7 cellular contexts compared by ENCODE assay signal in genomic region chr12:47359310-47359709, GRCh38.
DNase-seq lines count a peak whose midpoint lies in the region; ATAC-seq and TF ChIP-seq lines count a peak whose summit lies in the region.
"Not testable (repeated sequence)": the region's sequence is repeated elsewhere in the genome, so short reads cannot be mapped to it uniquely, and the experiment has no call there.

No MANE protein-coding gene starts in this region.

- POLR2A ChIA-PET in activated B cell treated with CpG ODN at 0.5 μM for 24 hours (lab: Charles Lee), result interaction anchor here (2.0 to 4.0 kb wide), 6 partner anchors 32 to 152 kb away, joined by 7 to 61 read pairs (median 22); no protein-coding TSS in a partner anchor

- intact Hi-C loops in activated B cell treated with CpG ODN at 0.5 μM for 24 hours (cut with micrococcal nuclease), result loop anchor here (5.0 kb wide), 3 partner anchors 453 to 1142 kb away; partner anchors contain the start of gene SLC38A2

- H3K27me3 Mint-ChIP-seq in activated B cell treated with CpG ODN at 0.5 μM for 24 hours; activated T-cell treated with anti-CD3 and anti-CD28 coated beads, Interleukin-2, amount 50 U/mL, for 72 hours (ENCODE audit: low read depth); activated naive CD8-positive, alpha-beta T cell; endothelial cell (ENCODE audit: unreplicated experiment); natural killer cell treated with Interleukin-12 subunit alpha and Interleukin-12 subunit beta and Interleukin-15 and Interleukin-18, amount 100 ng/mL, for 72 hours: not testable (repeated sequence)

- not testable (repeated sequence) for DNase-seq in DND-41; activated B cell treated with CpG ODN at 0.5 μM for 24 hours; activated T-cell treated with anti-CD3 and anti-CD28 coated beads, Interleukin-2, amount 50 U/mL, for 72 hours; endothelial cell (ENCODE audit: low spot score); natural killer cell treated with Interleukin-12 subunit alpha and Interleukin-12 subunit beta and Interleukin-15 and Interleukin-18, amount 100 ng/mL, for 72 hours (ENCODE audit: low spot score)

- peaks cover 12% of the 10 kb centered on the region for H3K9me3 ChIP-seq in BLaER1
- H3K9me3 ChIP-seq in DND-41 (ENCODE audit: insufficient read depth, low read length, severe bottlenecking), result not testable (repeated sequence)

- H3K27ac Mint-ChIP-seq in activated B cell treated with CpG ODN at 0.5 μM for 24 hours (peak overlapping the region; percentile 94), endothelial cell (ENCODE audit: unreplicated experiment) (peak overlapping the region; percentile 100)
- peak overlapping the region; percentile 97 for H3K27ac Mint-ChIP-seq in activated T-cell treated with anti-CD3 and anti-CD28 coated beads, Interleukin-2, amount 50 U/mL, for 72 hours
- peak overlapping the region; percentile 97 for H3K27ac Mint-ChIP-seq in activated naive CD8-positive, alpha-beta T cell
- H3K27ac Mint-ChIP-seq in natural killer cell treated with Interleukin-12 subunit alpha and Interleukin-12 subunit beta and Interleukin-15 and Interleukin-18, amount 100 ng/mL, for 72 hours, result peak overlapping the region; percentile 94 to 96

- CTCF ChIA-PET in activated B cell treated with CpG ODN at 0.5 μM for 24 hours (lab: Charles Lee), result interaction anchor here (4.3 kb wide), 1 partner anchor 38 kb away, joined by 36 read pairs; no protein-coding TSS in a partner anchor

- H3K27ac ChIP-seq in BLaER1 (0 out of 2 replicates have a peak overlapping the region, but pooled peaks have one; percentile 88), DND-41 (ENCODE audit: low read length) (peak overlapping the region; percentile 90)

- TF ChIP-seq CTCF in DND-41 (IDR thresholded peaks at IDR 0.05; ENCODE audit: borderline replicate concordance, extremely low read depth, low read length, poor library complexity, severe bottlenecking); activated B cell treated with CpG ODN at 0.5 μM for 24 hours (IDR thresholded peaks at IDR 0.05); endothelial cell (IDR thresholded peaks at IDR 0.05; ENCODE audit: unreplicated experiment): not testable (repeated sequence)

- ATAC-seq in DND-41 (ENCODE audit: insufficient read depth, low read depth); activated B cell treated with CpG ODN at 0.5 μM for 24 hours (ENCODE audit: low read depth); activated T-cell treated with anti-CD3 and anti-CD28 coated beads, Interleukin-2, amount 50 U/mL, for 72 hours (replicated peaks in 1 of 2); natural killer cell treated with Interleukin-12 subunit alpha and Interleukin-12 subunit beta and Interleukin-15 and Interleukin-18, amount 100 ng/mL, for 72 hours: not testable (repeated sequence)

- H3K4me3 Mint-ChIP-seq in activated B cell treated with CpG ODN at 0.5 μM for 24 hours; activated T-cell treated with anti-CD3 and anti-CD28 coated beads, Interleukin-2, amount 50 U/mL, for 72 hours; activated naive CD8-positive, alpha-beta T cell; endothelial cell (ENCODE audit: unreplicated experiment): not testable (repeated sequence)
- H3K4me3 Mint-ChIP-seq in natural killer cell treated with Interleukin-12 subunit alpha and Interleukin-12 subunit beta and Interleukin-15 and Interleukin-18, amount 100 ng/mL, for 72 hours, result peak overlapping the region; percentile 81

- H2AFZ ChIP-seq in DND-41 (ENCODE audit: low read depth, low read length), result not testable (repeated sequence)

- not testable (repeated sequence) for H4K20me1 ChIP-seq in BLaER1; DND-41 (ENCODE audit: insufficient read depth, low read length)

- not testable (repeated sequence) for H3K36me3 ChIP-seq in BLaER1; DND-41 (ENCODE audit: insufficient read depth, low read length)

- not testable (repeated sequence) for H3K4me3 ChIP-seq in BLaER1; DND-41 (ENCODE audit: low read depth in 1 of 2, low read length in 2 of 2)

- H3K9me3 Mint-ChIP-seq in activated B cell treated with CpG ODN at 0.5 μM for 24 hours; activated T-cell treated with anti-CD3 and anti-CD28 coated beads, Interleukin-2, amount 50 U/mL, for 72 hours; activated naive CD8-positive, alpha-beta T cell (ENCODE audit: low read depth); endothelial cell (ENCODE audit: unreplicated experiment); natural killer cell treated with Interleukin-12 subunit alpha and Interleukin-12 subunit beta and Interleukin-15 and Interleukin-18, amount 100 ng/mL, for 72 hours: not testable (repeated sequence)

- peaks cover 83% of the 10 kb centered on the region for H3K4me1 Mint-ChIP-seq in activated B cell treated with CpG ODN at 0.5 μM for 24 hours
- peaks cover 73% of the 10 kb centered on the region for H3K4me1 Mint-ChIP-seq in activated T-cell treated with anti-CD3 and anti-CD28 coated beads, Interleukin-2, amount 50 U/mL, for 72 hours (ENCODE audit: low read depth)
- H3K4me1 Mint-ChIP-seq in activated naive CD8-positive, alpha-beta T cell (ENCODE audit: low read depth), result peaks cover 79% of the 10 kb centered on the region
- peaks cover 47% of the 10 kb centered on the region for H3K4me1 Mint-ChIP-seq in endothelial cell (ENCODE audit: unreplicated experiment)
- H3K4me1 Mint-ChIP-seq in natural killer cell treated with Interleukin-12 subunit alpha and Interleukin-12 subunit beta and Interleukin-15 and Interleukin-18, amount 100 ng/mL, for 72 hours (ENCODE audit: low read depth in 2 of 2), result peaks cover 57 to 60% of the 10 kb centered on the region in 2 donors

- H3K4me1 ChIP-seq in BLaER1 (peaks cover 55% of the 10 kb centered on the region), DND-41 (ENCODE audit: insufficient read depth, low read length) (peaks cover 50% of the 10 kb centered on the region)

- H3K4me2 ChIP-seq in BLaER1; DND-41 (ENCODE audit: insufficient read depth, low read length): not testable (repeated sequence)

- peaks cover 35% of the 10 kb centered on the region for H3K36me3 Mint-ChIP-seq in activated B cell treated with CpG ODN at 0.5 μM for 24 hours (ENCODE audit: low read depth)
- peaks cover 21 to 26% of the 10 kb centered on the region in 2 donors for H3K36me3 Mint-ChIP-seq in activated T-cell treated with anti-CD3 and anti-CD28 coated beads, Interleukin-2, amount 50 U/mL, for 72 hours (ENCODE audit: insufficient read depth in 2 of 2)
- H3K36me3 Mint-ChIP-seq in activated naive CD8-positive, alpha-beta T cell, result peaks cover 16% of the 10 kb centered on the region
- H3K36me3 Mint-ChIP-seq in endothelial cell (ENCODE audit: low read depth, unreplicated experiment), result not testable (repeated sequence)
- peaks cover 19% of the 10 kb centered on the region for H3K36me3 Mint-ChIP-seq in natural killer cell treated with Interleukin-12 subunit alpha and Interleukin-12 subunit beta and Interleukin-15 and Interleukin-18, amount 100 ng/mL, for 72 hours

- H3K79me2 ChIP-seq in DND-41 (ENCODE audit: insufficient read depth, low read length), result not testable (repeated sequence)

- not testable (repeated sequence) for H3K27me3 ChIP-seq in BLaER1; DND-41 (ENCODE audit: insufficient read depth, low read length, poor library complexity)

- H3K9ac ChIP-seq in BLaER1; DND-41 (ENCODE audit: low read depth, low read length): not testable (repeated sequence)
